Comparison of ENCODE assay signal across 8 cellular contexts in genomic region chr21:33266050-33266783, GRCh38. TPM values are rescaled to one million over a fixed set of nuclear protein-coding genes. Genes with fewer than 3 reads are reported as not detected.
DNase-seq lines count a peak whose midpoint lies in the region; ATAC-seq, FAIRE-seq and TF ChIP-seq lines count a peak whose summit lies in the region.

Gene IL10RB (plus strand): TSS chr21:33266367. CDS start chr21:33266466, 99 bp downstream.

- peak within 1 kb of the TSS; percentile 81 for H3K4me3 ChIP-seq in kidney epithelial cell (ENCODE audit: low read depth, low read length)

- no peaks in the 10 kb centered on the region for H3K36me3 ChIP-seq in kidney epithelial cell (ENCODE audit: control insufficient read depth, insufficient read depth, low read length)

- TF ChIP-seq CTCF in kidney epithelial cell (IDR thresholded peaks at IDR 0.05; ENCODE audit: insufficient read depth, low read length, poor library complexity, severe bottlenecking): no peak

- peak; percentile 82 for DNase-seq in GM18507 (ENCODE audit: extremely low spot score, insufficient read length, low read depth)
- DNase-seq in NCI-H460 (ENCODE audit: extremely low read depth, low read depth): peak; percentile 20
- DNase-seq in activated CD4-positive, alpha-beta T cell treated with anti-CD3 and anti-CD28 coated beads for 1 hour: peak; percentile 59
- peak; percentile 16 for DNase-seq in cerebellar cortex (ENCODE audit: low spot score)
- no peak for DNase-seq in kidney epithelial cell (ENCODE audit: low read depth)
- DNase-seq in stimulated activated CD4-positive, alpha-beta T cell treated with anti-CD3 and anti-CD28 coated beads, Interleukin-15, amount 100 ng/mL, for 48 hours (ENCODE audit: low read depth in 2 of 2): peak; percentile 34 to 65

- ATAC-seq in HG03025 (IDR thresholded peaks at IDR 0.05; ENCODE audit: low FRiP score, unreplicated experiment): peak; percentile 42
- no peak for ATAC-seq in GM18858 (IDR thresholded peaks at IDR 0.05; ENCODE audit: unreplicated experiment)

- no peaks in the 10 kb centered on the region for H3K27me3 ChIP-seq in kidney epithelial cell (ENCODE audit: control insufficient read depth, insufficient read depth, low read length)

- no peak for FAIRE-seq in GM18507 (lab: Jason Lieb, UNC)

RNA-seq across cellular contexts. Expression of gene IL10RB, which starts in this region (rescaled TPM):
- 25.4 and 28.2 TPM in 2 replicates for total RNA-seq in NCI-H460 (2014; rRNA removed; shearing (Covaris generic))
- 12.6 and 15.1 TPM in 2 replicates for polyA plus RNA-seq in NCI-H460 (2014; cell fraction: nucleus; rRNA removed)
- 13.6 and 13.9 TPM in 2 replicates for total RNA-seq in kidney epithelial cell
